17 cellular contexts compared by ENCODE assay signal in genomic region chr1:193240609-193241008, GRCh38. TPM values are rescaled to one million over a fixed set of nuclear protein-coding genes. Genes with fewer than 3 reads are reported as not detected.
DNase-seq lines count a peak whose midpoint lies in the region; ATAC-seq and FAIRE-seq lines count a peak whose summit lies in the region.
"Had no signal": no experiment of that assay in that cellular context is flagged by ENCODE, and none has a peak within 500 bp of the region (broad histone marks: within the 10 kb centered on the region; RNA-seq: fewer than 3 reads in every experiment).

No MANE protein-coding gene starts in this region.

- peaks cover 8% of the 10 kb centered on the region; the same call in 1 of the 2 replicates for H3K9me3 ChIP-seq in BLaER1
- H3K9me3 ChIP-seq: A549 had no signal

- CTCF ChIA-PET in activated CD4-positive, alpha-beta memory T cell treated with anti-CD3 and anti-CD28 coated beads, Interleukin-2, amount 10 ng/mL, durations not matched to agents 7 days and 5 days (lab: Charles Lee), result no interaction called here
- CTCF ChIA-PET in activated CD4-positive, alpha-beta memory T cell treated with anti-CD3 and anti-CD28 coated beads for 36 hours (lab: Charles Lee), result no interaction called here

- peaks cover 20% of the 10 kb centered on the region; the same call in 1 of the 2 replicates for H4K20me1 ChIP-seq in BLaER1

- no peak for DNase-seq in activated CD4-positive, alpha-beta memory T cell treated with anti-CD3 and anti-CD28 coated beads, Interleukin-2, amount 10 ng/mL, durations not matched to agents 7 days and 5 days
- DNase-seq in activated CD4-positive, alpha-beta memory T cell treated with anti-CD3 and anti-CD28 coated beads for 36 hours, result no peak
- no peak for DNase-seq in GM18507 (ENCODE audit: extremely low spot score, insufficient read length, low read depth)
- no peak for DNase-seq in effector memory CD8-positive, alpha-beta T cell
- DNase-seq in AML-193 (lab: John Stamatoyannopoulos, UW), result no peak
- no peak for DNase-seq in substantia nigra (lab: John Stamatoyannopoulos, UW)
- DNase-seq: CD4-positive, alpha-beta T cell; GF-D8; NCI-H146; NCI-H2081 treated with DMSO at 0.1 percent for 48 hours; NCI-H524 had no signal

- H3K4me1 Mint-ChIP-seq in activated CD4-positive, alpha-beta memory T cell treated with anti-CD3 and anti-CD28 coated beads, Interleukin-2, amount 10 ng/mL, durations not matched to agents 7 days and 5 days, result peaks cover 48% of the 10 kb centered on the region
- H3K4me1 Mint-ChIP-seq in activated CD4-positive, alpha-beta memory T cell treated with anti-CD3 and anti-CD28 coated beads for 36 hours (ENCODE audit: low read depth), result peaks cover 34% of the 10 kb centered on the region
- peaks cover 39% of the 10 kb centered on the region in 2 donors for H3K4me1 Mint-ChIP-seq in effector memory CD8-positive, alpha-beta T cell (ENCODE audit: low read depth in 2 of 2)
- H3K4me1 Mint-ChIP-seq: GM23338 had no signal

- ATAC-seq in effector memory CD8-positive, alpha-beta T cell (replicated peaks), result no peak
- ATAC-seq in GM18909 (IDR thresholded peaks at IDR 0.05; ENCODE audit: poor library complexity, unreplicated experiment), result no peak
- ATAC-seq: A549, GM23338 had no signal

- intact Hi-C loops in activated CD4-positive, alpha-beta memory T cell treated with anti-CD3 and anti-CD28 coated beads for 36 hours (cut with micrococcal nuclease), result no loop called here

- peak overlapping the region; percentile 52 for H3K4me3 Mint-ChIP-seq in activated CD4-positive, alpha-beta memory T cell treated with anti-CD3 and anti-CD28 coated beads, Interleukin-2, amount 10 ng/mL, durations not matched to agents 7 days and 5 days
- no peak overlapping the region for H3K4me3 Mint-ChIP-seq in activated CD4-positive, alpha-beta memory T cell treated with anti-CD3 and anti-CD28 coated beads for 36 hours
- peak overlapping the region; percentile 59 for H3K4me3 Mint-ChIP-seq in effector memory CD8-positive, alpha-beta T cell
- H3K4me3 Mint-ChIP-seq: CD4-positive, alpha-beta T cell; GM23338 had no signal

- no peak overlapping the region for H3K27ac ChIP-seq in BLaER1
- H3K27ac ChIP-seq in substantia nigra (ENCODE audit: low read depth, low read length, poor library complexity, severe bottlenecking), result no peak overlapping the region
- H3K27ac ChIP-seq: A549, HL-60 had no signal

- H3K27me3 ChIP-seq in BLaER1, result no peaks in the 10 kb centered on the region

- peak overlapping the region; percentile 94 for H3K27ac Mint-ChIP-seq in activated CD4-positive, alpha-beta memory T cell treated with anti-CD3 and anti-CD28 coated beads, Interleukin-2, amount 10 ng/mL, durations not matched to agents 7 days and 5 days
- no peak overlapping the region for H3K27ac Mint-ChIP-seq in activated CD4-positive, alpha-beta memory T cell treated with anti-CD3 and anti-CD28 coated beads for 36 hours
- H3K27ac Mint-ChIP-seq in effector memory CD8-positive, alpha-beta T cell, result peak overlapping the region; percentile 45 to 87
- H3K27ac Mint-ChIP-seq: CD4-positive, alpha-beta T cell; GM23338 had no signal

- H3K4me3 ChIP-seq in BLaER1, result no peak overlapping the region
- H3K4me3 ChIP-seq: A549, GM23338 had no signal

- no peaks in the 10 kb centered on the region for H3K27me3 Mint-ChIP-seq in activated CD4-positive, alpha-beta memory T cell treated with anti-CD3 and anti-CD28 coated beads, Interleukin-2, amount 10 ng/mL, durations not matched to agents 7 days and 5 days
- H3K27me3 Mint-ChIP-seq in activated CD4-positive, alpha-beta memory T cell treated with anti-CD3 and anti-CD28 coated beads for 36 hours, result no peaks in the 10 kb centered on the region
- no peaks in the 10 kb centered on the region for H3K27me3 Mint-ChIP-seq in effector memory CD8-positive, alpha-beta T cell
- H3K27me3 Mint-ChIP-seq: CD4-positive, alpha-beta T cell had no signal

- H3K36me3 ChIP-seq in BLaER1, result peaks cover 52% of the 10 kb centered on the region

- peaks cover 75% of the 10 kb centered on the region for H3K36me3 Mint-ChIP-seq in activated CD4-positive, alpha-beta memory T cell treated with anti-CD3 and anti-CD28 coated beads, Interleukin-2, amount 10 ng/mL, durations not matched to agents 7 days and 5 days (ENCODE audit: low read depth)
- peaks cover 62% of the 10 kb centered on the region for H3K36me3 Mint-ChIP-seq in activated CD4-positive, alpha-beta memory T cell treated with anti-CD3 and anti-CD28 coated beads for 36 hours
- H3K36me3 Mint-ChIP-seq in effector memory CD8-positive, alpha-beta T cell (ENCODE audit: insufficient read depth), result peaks cover 23% of the 10 kb centered on the region

- H3K4me2 ChIP-seq in BLaER1, result peak overlapping the region; percentile 35; the same call in 1 of the 2 replicates
- H3K4me2 ChIP-seq: A549, GM23338 had no signal

- POLR2A ChIA-PET in activated CD4-positive, alpha-beta memory T cell treated with anti-CD3 and anti-CD28 coated beads, Interleukin-2, amount 10 ng/mL, durations not matched to agents 7 days and 5 days (lab: Charles Lee), result interaction anchor here (1.6 kb wide), 1 partner anchor 54 kb away, joined by 3 read pairs; the partner anchor contains the start of gene B3GALT2
- POLR2A ChIA-PET in activated CD4-positive, alpha-beta memory T cell treated with anti-CD3 and anti-CD28 coated beads for 36 hours (lab: Charles Lee), result no interaction called here

- peaks cover 22% of the 10 kb centered on the region for H3K4me1 ChIP-seq in BLaER1
- H3K4me1 ChIP-seq: A549 had no signal

- H3K9me3 Mint-ChIP-seq in activated CD4-positive, alpha-beta memory T cell treated with anti-CD3 and anti-CD28 coated beads, Interleukin-2, amount 10 ng/mL, durations not matched to agents 7 days and 5 days, result peaks cover 27% of the 10 kb centered on the region
- H3K9me3 Mint-ChIP-seq in activated CD4-positive, alpha-beta memory T cell treated with anti-CD3 and anti-CD28 coated beads for 36 hours, result no peaks in the 10 kb centered on the region
- H3K9me3 Mint-ChIP-seq in effector memory CD8-positive, alpha-beta T cell, result peaks cover 0 to 4% of the 10 kb centered on the region in 2 donors
- H3K9me3 Mint-ChIP-seq: CD4-positive, alpha-beta T cell; GM23338 had no signal

- no peak overlapping the region for H3K9ac ChIP-seq in BLaER1

- FAIRE-seq in GM18507 (lab: Jason Lieb, UNC), result peak; percentile 38
- FAIRE-seq: A549 had no signal

RNA-seq across cellular contexts. Expression of gene B3GALT2, which starts 54.2 kb away (rescaled TPM):
- 1 to 10 TPM; 4.1 to 4.3 TPM for total RNA-seq in activated CD4-positive, alpha-beta memory T cell treated with anti-CD3 and anti-CD28 coated beads, Interleukin-2, amount 10 ng/mL, durations not matched to agents 7 days and 5 days
- total RNA-seq in activated CD4-positive, alpha-beta memory T cell treated with anti-CD3 and anti-CD28 coated beads for 36 hours, result under 1 TPM; 0.07 to 0.14 TPM
- total RNA-seq: GM23338, OCI-LY7 had no signal

Comparison
In these comparisons a context has a peak if more than half of its experiments do, and no peak if none do; other contexts are left out.
1. RNA of gene B3GALT2, which starts 54.2 kb away (total RNA-seq): 4.1 to 4.3 TPM in activated CD4-positive, alpha-beta memory T cell treated with anti-CD3 and anti-CD28 coated beads, Interleukin-2, amount 10 ng/mL, durations not matched to agents 7 days and 5 days; 0.07 to 0.14 TPM in activated CD4-positive, alpha-beta memory T cell treated with anti-CD3 and anti-CD28 coated beads for 36 hours; every median in the first group is over 4 times any median in the second.